ENCODE assay signal across 1 cellular context in the genomic region with DNA sequence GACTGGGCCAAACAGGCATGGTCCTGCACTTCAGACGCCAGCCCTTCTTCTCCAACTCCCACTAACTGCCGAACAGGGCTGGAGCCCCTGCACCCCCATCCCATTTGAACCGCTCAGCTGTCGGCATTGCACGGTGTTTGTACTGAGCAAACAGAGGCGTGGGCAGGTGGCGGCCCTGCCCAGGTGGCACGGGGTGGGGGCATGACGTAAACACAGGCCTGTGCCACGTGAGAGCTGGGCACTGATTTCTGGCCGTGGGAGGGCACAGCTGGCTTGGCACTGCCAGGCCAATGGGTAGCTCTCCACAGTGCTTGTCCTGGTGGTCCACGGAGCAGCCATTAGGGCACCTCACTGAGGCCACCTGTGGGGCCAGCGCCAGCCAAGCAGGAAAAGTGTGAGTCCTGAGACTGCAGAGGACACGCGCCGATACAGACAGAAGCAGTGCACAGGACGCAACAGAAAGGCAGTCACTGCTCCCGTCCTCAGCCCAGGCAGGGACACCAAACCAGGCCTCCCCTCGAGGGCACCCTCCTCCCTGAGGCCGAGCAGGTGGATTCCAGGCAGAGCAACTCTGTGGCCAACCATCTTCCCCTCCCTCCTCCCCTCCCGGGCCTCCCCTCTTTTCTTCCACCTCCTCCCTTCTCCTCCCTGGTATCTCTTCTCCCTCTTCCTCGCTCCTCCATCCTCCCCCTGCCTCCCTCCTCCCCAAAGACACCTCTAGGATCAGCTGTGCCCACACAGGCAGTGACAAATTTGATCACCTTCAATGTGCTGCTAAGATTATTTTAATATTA.
TF ChIP-seq lines count a peak whose summit lies in the region.

No MANE protein-coding gene starts in this region.

TF ChIP-seq in GM23338, 12 proteins besides CTCF, POLR2A, EP300 and RAD21:
- TF ChIP-seq ZNF462 (CRISPR knock-in tag; IDR thresholded peaks at IDR 0.05) (no peak), ETS1 (IDR thresholded peaks at IDR 0.05) (no peak), NANOG (IDR thresholded peaks at IDR 0.05; ENCODE audit: borderline replicate concordance) (no peak), STAT1 (IDR thresholded peaks at IDR 0.05; ENCODE audit: unreplicated experiment) (no peak), EZH2 (IDR thresholded peaks at IDR 0.05; ENCODE audit: low read depth, unreplicated experiment) (no peak), CREB1 (CRISPR knock-in tag; IDR thresholded peaks at IDR 0.05; ENCODE audit: low read depth) (no peak), JUNB (IDR thresholded peaks at IDR 0.05; ENCODE audit: unreplicated experiment) (no peak), POLR2AphosphoS5 (IDR thresholded peaks at IDR 0.05; ENCODE audit: low read depth) (no peak), EZH2phosphoT487 (IDR thresholded peaks at IDR 0.05; ENCODE audit: unreplicated experiment) (no peak), ZNF331 (CRISPR knock-in tag; IDR thresholded peaks at IDR 0.05; ENCODE audit: low read depth) (no peak), ZNF114 (CRISPR knock-in tag; IDR thresholded peaks at IDR 0.05) (no peak)
- TF ChIP-seq, protein P1, sequence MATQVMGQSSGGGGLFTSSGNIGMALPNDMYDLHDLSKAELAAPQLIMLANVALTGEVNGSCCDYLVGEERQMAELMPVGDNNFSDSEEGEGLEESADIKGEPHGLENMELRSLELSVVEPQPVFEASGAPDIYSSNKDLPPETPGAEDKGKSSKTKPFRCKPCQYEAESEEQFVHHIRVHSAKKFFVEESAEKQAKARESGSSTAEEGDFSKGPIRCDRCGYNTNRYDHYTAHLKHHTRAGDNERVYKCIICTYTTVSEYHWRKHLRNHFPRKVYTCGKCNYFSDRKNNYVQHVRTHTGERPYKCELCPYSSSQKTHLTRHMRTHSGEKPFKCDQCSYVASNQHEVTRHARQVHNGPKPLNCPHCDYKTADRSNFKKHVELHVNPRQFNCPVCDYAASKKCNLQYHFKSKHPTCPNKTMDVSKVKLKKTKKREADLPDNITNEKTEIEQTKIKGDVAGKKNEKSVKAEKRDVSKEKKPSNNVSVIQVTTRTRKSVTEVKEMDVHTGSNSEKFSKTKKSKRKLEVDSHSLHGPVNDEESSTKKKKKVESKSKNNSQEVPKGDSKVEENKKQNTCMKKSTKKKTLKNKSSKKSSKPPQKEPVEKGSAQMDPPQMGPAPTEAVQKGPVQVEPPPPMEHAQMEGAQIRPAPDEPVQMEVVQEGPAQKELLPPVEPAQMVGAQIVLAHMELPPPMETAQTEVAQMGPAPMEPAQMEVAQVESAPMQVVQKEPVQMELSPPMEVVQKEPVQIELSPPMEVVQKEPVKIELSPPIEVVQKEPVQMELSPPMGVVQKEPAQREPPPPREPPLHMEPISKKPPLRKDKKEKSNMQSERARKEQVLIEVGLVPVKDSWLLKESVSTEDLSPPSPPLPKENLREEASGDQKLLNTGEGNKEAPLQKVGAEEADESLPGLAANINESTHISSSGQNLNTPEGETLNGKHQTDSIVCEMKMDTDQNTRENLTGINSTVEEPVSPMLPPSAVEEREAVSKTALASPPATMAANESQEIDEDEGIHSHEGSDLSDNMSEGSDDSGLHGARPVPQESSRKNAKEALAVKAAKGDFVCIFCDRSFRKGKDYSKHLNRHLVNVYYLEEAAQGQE (IDR thresholded peaks at IDR 0.05; ENCODE audit: unreplicated experiment) = no peak
